8 cellular contexts compared by ENCODE assay signal in the genomic region with DNA sequence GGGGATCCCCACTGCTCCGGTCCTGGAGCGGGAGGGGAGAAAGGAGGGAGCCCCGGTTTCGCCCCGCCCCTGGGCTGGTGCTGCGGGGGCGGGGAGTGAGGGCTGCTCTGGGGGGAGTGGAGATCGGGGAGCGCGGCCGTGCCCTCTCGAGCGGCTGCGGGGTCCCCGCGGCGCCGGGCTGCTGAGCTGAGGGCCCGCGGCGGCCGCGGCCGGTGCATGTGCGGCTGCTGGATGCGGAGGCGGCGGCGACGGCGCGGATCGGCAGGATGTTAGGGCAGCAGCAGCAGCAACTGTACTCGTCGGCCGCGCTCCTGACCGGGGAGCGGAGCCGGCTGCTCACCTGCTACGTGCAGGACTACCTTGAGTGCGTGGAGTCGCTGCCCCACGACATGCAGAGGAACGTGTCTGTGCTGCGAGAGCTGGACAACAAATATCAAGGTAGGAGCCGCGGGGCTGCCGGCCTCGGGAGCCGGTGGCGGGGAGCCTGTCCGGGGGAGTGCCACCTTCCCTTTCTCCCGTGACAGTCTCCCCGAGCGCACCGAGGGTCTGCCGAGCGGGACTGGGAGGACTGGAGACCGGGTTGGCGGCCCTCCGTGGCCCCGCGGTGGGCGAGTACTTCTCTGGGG. TPM values are rescaled to one million over a fixed set of nuclear protein-coding genes. Genes with fewer than 3 reads are reported as not detected.
DNase-seq lines count a peak whose midpoint lies in the region; ATAC-seq and TF ChIP-seq lines count a peak whose summit lies in the region.

A gene with protein sequence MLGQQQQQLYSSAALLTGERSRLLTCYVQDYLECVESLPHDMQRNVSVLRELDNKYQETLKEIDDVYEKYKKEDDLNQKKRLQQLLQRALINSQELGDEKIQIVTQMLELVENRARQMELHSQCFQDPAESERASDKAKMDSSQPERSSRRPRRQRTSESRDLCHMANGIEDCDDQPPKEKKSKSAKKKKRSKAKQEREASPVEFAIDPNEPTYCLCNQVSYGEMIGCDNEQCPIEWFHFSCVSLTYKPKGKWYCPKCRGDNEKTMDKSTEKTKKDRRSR (plus strand): TSS at position 129 of the 626 bp plus-strand sequence. CDS start 138 bp downstream, at position 267.

- no peaks in the 10 kb centered on the region for H3K4me1 ChIP-seq in right cardiac atrium (ENCODE audit: control insufficient read depth, insufficient read depth, low read length)

- WGBS in adipose tissue, 3 donors = 0 to 1% (median 0%) methylated on average over 55 to 64 of the region's 65 CpGs
- under 1% methylated on average over 65 of the region's 65 CpGs for WGBS in right cardiac atrium

- H3K27ac ChIP-seq in adipose tissue (ENCODE audit: low read depth, low read length) = peak within 1 kb of the TSS; percentile 97
- H3K27ac ChIP-seq in right cardiac atrium (ENCODE audit: low read length) = peak within 1 kb of the TSS; percentile 99

- H3K4me3 ChIP-seq in right cardiac atrium (ENCODE audit: low read length) = peak within 1 kb of the TSS; percentile 84
- peak within 1 kb of the TSS; percentile 90 for H3K4me3 ChIP-seq in retinal pigment epithelial cell (ENCODE audit: low read length)

- no peak for TF ChIP-seq CTCF in retinal pigment epithelial cell (conservative IDR thresholded peaks at IDR 0.05; ENCODE audit: low read depth, low read length)

- intact Hi-C loops in right cardiac atrium (cut with DNase I) = loop anchor here in 1 of 4 donors (10.0 kb wide), 1 partner anchor 100 kb away; no protein-coding TSS in a partner anchor

- no peaks in the 10 kb centered on the region for H3K27me3 ChIP-seq in right cardiac atrium (ENCODE audit: control insufficient read depth, insufficient read depth)

- H3K9me3 ChIP-seq in right cardiac atrium (ENCODE audit: control insufficient read depth, low read length) = no peaks in the 10 kb centered on the region

- peak; percentile 28 for DNase-seq in DMS53 treated with DMSO at 0.1 percent for 48 hours (lab: John Stamatoyannopoulos, UW; ENCODE audit: unreplicated experiment)
- peak; percentile 46 for DNase-seq in GM19240 (ENCODE audit: insufficient read length, low spot score)
- DNase-seq in NCI-H774 (lab: John Stamatoyannopoulos, UW) = peak; percentile 61
- DNase-seq in right cardiac atrium = peak in 1 of 3 donors; percentile 75
- no peak for DNase-seq in retinal pigment epithelial cell (ENCODE audit: low read depth)
- DNase-seq in mucosa of gallbladder (ENCODE audit: low spot score) = no peak

- ATAC-seq in HG03280 (IDR thresholded peaks at IDR 0.05; ENCODE audit: unreplicated experiment) (peak; percentile 42), right cardiac atrium (peak; percentile 87)

RNA-seq across cellular contexts. Expression of the gene that starts here (rescaled TPM):
- polyA plus RNA-seq in adipose tissue (1 to 10 TPM; 8.1 to 9.3 (median 8.9) TPM), right cardiac atrium (10.1 TPM)
- total RNA-seq in right cardiac atrium (10 to 100 TPM in 1 of 4 donors, 1 to 10 TPM in 3; 5.4 to 10.5 (median 7.2) TPM), mucosa of gallbladder (9.4 TPM)

Comparison
In these comparisons a context has a peak if more than half of its experiments do, and no peak if none do; other contexts are left out.
1. DNase-seq: peak in DMS53 treated with DMSO at 0.1 percent for 48 hours (single experiment), GM19240 (single experiment) and NCI-H774 (single experiment); none in retinal pigment epithelial cell (single experiment) and mucosa of gallbladder (single experiment).